16 cellular contexts compared by ENCODE assay signal in the genomic region with DNA sequence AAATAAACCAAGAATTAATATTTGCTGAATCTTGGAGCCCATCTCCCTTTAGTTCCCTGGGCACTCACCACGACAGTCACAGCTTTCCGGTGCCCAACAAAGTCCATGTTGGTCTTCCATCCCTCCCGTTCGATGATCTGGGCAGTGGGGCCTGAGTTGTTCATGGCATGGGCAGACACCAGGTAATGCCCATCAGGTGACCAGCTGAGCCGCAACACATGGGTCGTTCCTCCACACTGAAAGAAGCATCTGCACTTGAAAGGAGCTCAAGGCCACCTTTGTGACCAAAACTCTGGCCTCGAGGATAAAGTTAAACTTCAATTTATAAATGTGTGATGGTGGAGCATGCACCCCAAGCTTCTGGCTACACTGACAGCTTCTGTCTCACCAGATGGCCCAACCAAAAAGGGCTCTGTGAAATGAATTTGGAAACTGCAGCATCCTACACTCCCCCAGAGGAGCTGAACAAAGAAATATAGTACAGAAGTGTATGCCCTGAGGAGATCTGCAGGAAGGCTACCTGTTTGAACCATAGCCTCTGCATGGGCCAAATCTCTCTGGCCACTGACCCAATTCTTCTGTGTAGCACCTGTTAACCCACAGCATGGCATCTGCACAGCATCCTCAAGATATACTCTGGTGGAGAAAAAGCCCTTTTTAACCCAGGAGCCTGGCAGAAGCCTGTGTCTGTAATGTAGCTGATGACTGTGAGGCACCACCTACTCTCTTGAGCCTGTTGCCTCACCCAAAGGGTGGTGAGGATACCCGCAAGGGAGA. TPM values are rescaled to one million over a fixed set of nuclear protein-coding genes. Genes with fewer than 3 reads are reported as not detected.
A peak's percentile ranks its signal among the peaks of the same experiment; 100 is the strongest.
DNase-seq lines count a peak whose midpoint lies in the region; ATAC-seq and TF ChIP-seq lines count a peak whose summit lies in the region.
"Had no signal": no experiment of that assay in that cellular context is flagged by ENCODE, and none has a peak within 500 bp of the region (broad histone marks: within the 10 kb centered on the region; RNA-seq: fewer than 3 reads in every experiment).

No MANE protein-coding gene starts in this region.

- no peaks in the 10 kb centered on the region for H3K4me1 ChIP-seq in endodermal cell (ENCODE audit: control insufficient read depth, insufficient read depth, low read length)
- peaks cover 7 to 8% of the 10 kb centered on the region in 2 experiments for H3K4me1 ChIP-seq in neutrophil (ENCODE audit: control insufficient read depth in 1 of 2, insufficient read depth in 1 of 2, low read depth in 1 of 2, low read length in 1 of 2)
- peaks cover 0 to 16% (median 0%) of the 10 kb centered on the region in 9 donors for H3K4me1 ChIP-seq in heart right ventricle
- H3K4me1 ChIP-seq: BLaER1 treated with 17β-estradiol and CSF1 and Interleukin-3, amounts not matched to agents 10 nM and 100 nM had no signal

- H3K9me3 ChIP-seq in endodermal cell (ENCODE audit: control insufficient read depth, low read length) = no peaks in the 10 kb centered on the region
- no peaks in the 10 kb centered on the region for H3K9me3 ChIP-seq in neutrophil
- no peaks in the 10 kb centered on the region for H3K9me3 ChIP-seq in heart right ventricle
- H3K9me3 ChIP-seq: BLaER1 treated with 17β-estradiol and CSF1 and Interleukin-3, amounts not matched to agents 10 nM and 100 nM had no signal

- H3K9me3 Mint-ChIP-seq in natural killer cell (no peaks in the 10 kb centered on the region), endodermal cell (no peaks in the 10 kb centered on the region)
- no peaks in the 10 kb centered on the region for H3K9me3 Mint-ChIP-seq in natural killer cell treated with Interleukin-12 subunit alpha and Interleukin-12 subunit beta and Interleukin-15 and Interleukin-18, amount 100 ng/mL, for 72 hours
- H3K9me3 Mint-ChIP-seq: CD4-positive, CD25-positive, alpha-beta regulatory T cell had no signal

- 93 to 94% methylated on average over 6 to 8 of the region's 8 CpGs for WGBS in endodermal cell (ENCODE audit: insufficient coverage in 1 of 2, insufficient read length in 1 of 2), 2 experiments
- WGBS in heart right ventricle, 2 donors = 93 to 96% methylated on average over 8 of the region's 8 CpGs

- H3K36me3 Mint-ChIP-seq in natural killer cell = no peaks in the 10 kb centered on the region
- peaks cover 9% of the 10 kb centered on the region for H3K36me3 Mint-ChIP-seq in natural killer cell treated with Interleukin-12 subunit alpha and Interleukin-12 subunit beta and Interleukin-15 and Interleukin-18, amount 100 ng/mL, for 72 hours
- peaks cover 63% of the 10 kb centered on the region for H3K36me3 Mint-ChIP-seq in endodermal cell (ENCODE audit: low read depth)

- peaks cover 0 to 5% of the 10 kb centered on the region in 2 donors for H3K4me1 Mint-ChIP-seq in natural killer cell
- H3K4me1 Mint-ChIP-seq in natural killer cell treated with Interleukin-12 subunit alpha and Interleukin-12 subunit beta and Interleukin-15 and Interleukin-18, amount 100 ng/mL, for 72 hours (ENCODE audit: low read depth in 2 of 2) = peaks cover 0 to 9% of the 10 kb centered on the region in 2 donors
- H3K4me1 Mint-ChIP-seq in endodermal cell = no peaks in the 10 kb centered on the region
- H3K4me1 Mint-ChIP-seq: CD4-positive, CD25-positive, alpha-beta regulatory T cell had no signal

- H3K27me3 ChIP-seq in endodermal cell (ENCODE audit: control insufficient read depth, insufficient read depth, low read length, poor library complexity, severe bottlenecking) (no peaks in the 10 kb centered on the region), neutrophil (no peaks in the 10 kb centered on the region), heart right ventricle (no peaks in the 10 kb centered on the region)
- H3K27me3 ChIP-seq: BLaER1 treated with 17β-estradiol and CSF1 and Interleukin-3, amounts not matched to agents 10 nM and 100 nM had no signal

- H3K4me3 Mint-ChIP-seq in natural killer cell (no peak overlapping the region), endodermal cell (no peak overlapping the region)
- no peak overlapping the region for H3K4me3 Mint-ChIP-seq in natural killer cell treated with Interleukin-12 subunit alpha and Interleukin-12 subunit beta and Interleukin-15 and Interleukin-18, amount 100 ng/mL, for 72 hours
- H3K4me3 Mint-ChIP-seq: CD4-positive, CD25-positive, alpha-beta regulatory T cell had no signal

- no peak overlapping the region for H3K4me3 ChIP-seq in endodermal cell (ENCODE audit: low read length)
- H3K4me3 ChIP-seq in neutrophil (ENCODE audit: low read depth in 1 of 2, low read length in 1 of 2) = no peak overlapping the region
- H3K4me3 ChIP-seq in heart right ventricle = no peak overlapping the region
- H3K4me3 ChIP-seq: BLaER1 treated with 17β-estradiol and CSF1 and Interleukin-3, amounts not matched to agents 10 nM and 100 nM; GM12878; GM23248 had no signal

- H3K9ac ChIP-seq in endodermal cell (ENCODE audit: extremely low read depth, low read length, poor library complexity, severe bottlenecking) = no peak overlapping the region
- H3K9ac ChIP-seq: BLaER1 treated with 17β-estradiol and CSF1 and Interleukin-3, amounts not matched to agents 10 nM and 100 nM; GM23248 had no signal

- DNase-seq in natural killer cell = no peak
- DNase-seq in natural killer cell treated with Interleukin-12 subunit alpha and Interleukin-12 subunit beta and Interleukin-15 and Interleukin-18, amount 100 ng/mL, for 72 hours (ENCODE audit: low spot score) = no peak
- peak; percentile 25 for DNase-seq in endodermal cell
- DNase-seq in heart right ventricle = no peak
- DNase-seq in activated CD4-positive, alpha-beta T cell treated with anti-CD3 and anti-CD28 coated beads for 1 hour = no peak
- DNase-seq: ACHN; Calu3; CD4-positive, CD25-positive, alpha-beta regulatory T cell; DMS 273 treated with DMSO at 0.1 percent for 48 hours; GM23248 had no signal

- intact Hi-C loops in natural killer cell (cut with micrococcal nuclease) = loop anchor here (5.0 kb wide), 1 partner anchor 83 kb away; a partner anchor contains a TSS
- intact Hi-C loops in heart right ventricle (cut with DNase I) = loop anchor here in 1 of 10 donors (5.0 kb wide), 1 partner anchor 58 kb away; no protein-coding TSS in a partner anchor

- H3K27ac Mint-ChIP-seq in natural killer cell (peak overlapping the region; percentile 59 to 61), endodermal cell (no peak overlapping the region)
- no peak overlapping the region for H3K27ac Mint-ChIP-seq in natural killer cell treated with Interleukin-12 subunit alpha and Interleukin-12 subunit beta and Interleukin-15 and Interleukin-18, amount 100 ng/mL, for 72 hours
- H3K27ac Mint-ChIP-seq: CD4-positive, CD25-positive, alpha-beta regulatory T cell had no signal

- ATAC-seq in natural killer cell = no peak
- no peak for ATAC-seq in natural killer cell treated with Interleukin-12 subunit alpha and Interleukin-12 subunit beta and Interleukin-15 and Interleukin-18, amount 100 ng/mL, for 72 hours
- ATAC-seq in heart right ventricle = no peak
- no peak for ATAC-seq in GM21360 (IDR thresholded peaks at IDR 0.05; ENCODE audit: unreplicated experiment)
- ATAC-seq: GM12878, HCT116 had no signal

- no peaks in the 10 kb centered on the region for H3K27me3 Mint-ChIP-seq in natural killer cell (ENCODE audit: low read depth in 2 of 2)
- H3K27me3 Mint-ChIP-seq in natural killer cell treated with Interleukin-12 subunit alpha and Interleukin-12 subunit beta and Interleukin-15 and Interleukin-18, amount 100 ng/mL, for 72 hours = no peaks in the 10 kb centered on the region
- no peaks in the 10 kb centered on the region for H3K27me3 Mint-ChIP-seq in endodermal cell (ENCODE audit: insufficient read depth)
- H3K27me3 Mint-ChIP-seq: CD4-positive, CD25-positive, alpha-beta regulatory T cell had no signal

- H3K27ac ChIP-seq in endodermal cell (ENCODE audit: low read depth, low read length) = no peak overlapping the region
- peak overlapping the region; percentile 37 for H3K27ac ChIP-seq in neutrophil
- no peak overlapping the region for H3K27ac ChIP-seq in heart right ventricle
- H3K27ac ChIP-seq: BLaER1 treated with 17β-estradiol and CSF1 and Interleukin-3, amounts not matched to agents 10 nM and 100 nM; GM23248; HL-60 had no signal

- TF ChIP-seq CTCF in natural killer cell (IDR thresholded peaks at IDR 0.05) (no peak), endodermal cell (conservative IDR thresholded peaks at IDR 0.05) (no peak), neutrophil (IDR thresholded peaks at IDR 0.05) (no peak), heart right ventricle (IDR thresholded peaks at IDR 0.05) (no peak)

- peaks cover 83% of the 10 kb centered on the region for H3K36me3 ChIP-seq in endodermal cell (ENCODE audit: control insufficient read depth, insufficient read depth, low read length)
- H3K36me3 ChIP-seq in neutrophil = peaks cover 99% of the 10 kb centered on the region
- peaks cover 0 to 100% (median 66%) of the 10 kb centered on the region in 9 donors for H3K36me3 ChIP-seq in heart right ventricle

RNA-seq across cellular contexts. Expression of a gene that starts 37.1 kb away (rescaled TPM):
- total RNA-seq in natural killer cell (10 to 100 TPM; 49.6 to 75.9 (median 50.9) TPM), endodermal cell (10 to 100 TPM; 44.8 to 46.6 TPM), heart right ventricle (10 to 100 TPM; 11.4 to 23.2 (median 18.3) TPM)
- 10 to 100 TPM; 40.5 to 62.7 TPM for total RNA-seq in natural killer cell treated with Interleukin-12 subunit alpha and Interleukin-12 subunit beta and Interleukin-15 and Interleukin-18, amount 100 ng/mL, for 72 hours
- polyA plus RNA-seq in endodermal cell (2013, experiment 1 of 2) = 31.6 TPM
- 31.8 TPM for polyA plus RNA-seq in endodermal cell (2013, experiment 2 of 2)
- polyA plus RNA-seq in heart right ventricle = 10 to 100 TPM in 1 of 2 donors, 1 to 10 TPM in 1; 3.1 to 10.8 TPM

RNA-seq across cellular contexts. Expression of a gene that starts 37.9 kb away (rescaled TPM):
- 10 to 100 TPM; 11.6 to 16.7 (median 14.2) TPM for total RNA-seq in natural killer cell
- 10 to 100 TPM; 14.3 to 21.3 TPM for total RNA-seq in natural killer cell treated with Interleukin-12 subunit alpha and Interleukin-12 subunit beta and Interleukin-15 and Interleukin-18, amount 100 ng/mL, for 72 hours
- total RNA-seq in endodermal cell = 10 to 100 TPM; 20.3 to 26.5 TPM
- polyA plus RNA-seq in endodermal cell (2013, experiment 1 of 2) = 26.6 TPM
- polyA plus RNA-seq in endodermal cell (2013, experiment 2 of 2) = 24.3 TPM
- 10 to 100 TPM; 49.2 to 89.9 (median 54.9) TPM for total RNA-seq in heart right ventricle
- 100 to 1,000 TPM in 1 of 2 donors, 10 to 100 TPM in 1; 57.8 to 117 TPM for polyA plus RNA-seq in heart right ventricle

RNA-seq across cellular contexts. Expression of a gene that starts 53.0 kb away (rescaled TPM):
- total RNA-seq in natural killer cell (10 to 100 TPM; 45.4 to 53.3 (median 50.2) TPM), endodermal cell (10 to 100 TPM; 27.4 to 31.5 TPM), heart right ventricle (100 to 1,000 TPM in 1 of 10 donors, 10 to 100 TPM in 9; 47.7 to 123 (median 66.2) TPM)
- total RNA-seq in natural killer cell treated with Interleukin-12 subunit alpha and Interleukin-12 subunit beta and Interleukin-15 and Interleukin-18, amount 100 ng/mL, for 72 hours = 10 to 100 TPM; 27.6 to 36.8 TPM
- polyA plus RNA-seq in endodermal cell (2013, experiment 1 of 2) = 54.2 TPM
- polyA plus RNA-seq in endodermal cell (2013, experiment 2 of 2) = 51.1 TPM
- 10 to 100 TPM; 41.7 to 42.3 TPM for polyA plus RNA-seq in heart right ventricle

Comparison
In these comparisons a context has a peak if more than half of its experiments do, and no peak if none do; other contexts are left out.
1. H3K27ac Mint-ChIP-seq: peak in natural killer cell (2 of 2); none in natural killer cell treated with Interleukin-12 subunit alpha and Interleukin-12 subunit beta and Interleukin-15 and Interleukin-18, amount 100 ng/mL, for 72 hours (0 of 2) and endodermal cell (single experiment).